8 cellular contexts compared by ENCODE assay signal in the genomic region with DNA sequence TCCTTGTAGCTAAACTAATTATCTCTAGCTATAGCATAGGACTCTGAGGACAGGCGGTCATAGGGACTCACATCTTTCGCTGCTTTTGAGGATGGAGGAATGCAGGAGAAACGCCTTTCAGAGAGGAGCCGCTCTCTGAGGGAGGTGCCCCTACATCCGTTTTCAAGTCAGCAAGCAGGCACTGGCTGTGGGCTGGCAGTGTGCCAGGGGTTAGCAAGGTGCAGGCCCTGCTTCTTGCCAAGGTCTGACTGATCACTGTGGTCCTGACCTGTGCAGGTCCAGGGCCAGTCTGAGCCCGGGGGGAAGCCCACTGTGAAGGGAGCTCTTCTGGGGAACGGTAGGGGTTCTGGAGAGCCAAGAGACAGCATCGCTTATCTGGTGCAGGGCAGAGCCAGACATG.
DNase-seq lines count a peak whose midpoint lies in the region; ATAC-seq and TF ChIP-seq lines count a peak whose summit lies in the region.

No MANE protein-coding gene starts in this region.

- peaks cover 18 to 100% (median 41%) of the 10 kb centered on the region in 3 donors for H3K4me1 ChIP-seq in esophagus squamous epithelium
- H3K4me1 ChIP-seq in gastroesophageal sphincter = peaks cover 0 to 48% (median 7%) of the 10 kb centered on the region in 3 donors
- peaks cover 22% of the 10 kb centered on the region for H3K4me1 ChIP-seq in vagina

- no peaks in the 10 kb centered on the region for H3K9me3 ChIP-seq in esophagus squamous epithelium
- no peaks in the 10 kb centered on the region for H3K9me3 ChIP-seq in gastroesophageal sphincter
- H3K9me3 ChIP-seq in vagina = no peaks in the 10 kb centered on the region

- TF ChIP-seq POLR2A in esophagus squamous epithelium (IDR thresholded peaks at IDR 0.05) (no peak), gastroesophageal sphincter (IDR thresholded peaks at IDR 0.05) (no peak), vagina (IDR thresholded peaks at IDR 0.05) (no peak)

- ATAC-seq in gastroesophageal sphincter (no peak), HG03095 (IDR thresholded peaks at IDR 0.05; ENCODE audit: unreplicated experiment) (no peak)

- WGBS in esophagus squamous epithelium, 2 donors = 46 to 52% methylated on average over 3 to 6 of the region's 8 CpGs
- 100% methylated on average over 1 of the region's 8 CpGs for WGBS in gastroesophageal sphincter (ENCODE audit: low coverage in 1 of 2), 2 donors

- H3K36me3 ChIP-seq in esophagus squamous epithelium (peaks cover 0 to 35% (median 8%) of the 10 kb centered on the region in 3 donors), gastroesophageal sphincter (no peaks in the 10 kb centered on the region), vagina (peaks cover 0 to 3% of the 10 kb centered on the region in 2 donors)

- no peaks in the 10 kb centered on the region for H3K27me3 ChIP-seq in esophagus squamous epithelium
- H3K27me3 ChIP-seq in gastroesophageal sphincter = no peaks in the 10 kb centered on the region
- no peaks in the 10 kb centered on the region for H3K27me3 ChIP-seq in vagina

- DNase-seq in NCI-H510A (lab: John Stamatoyannopoulos, UW) = peak; percentile 53
- DNase-seq in activated CD8-positive, alpha-beta memory T cell treated with anti-CD3 and anti-CD28 coated beads for 4 hours (ENCODE audit: low read depth in 2 of 2) = peak; percentile 43 to 51
- DNase-seq in esophagus squamous epithelium (lab: John Stamatoyannopoulos, UW) = no peak
- peak; percentile 32 to 34 for DNase-seq in stimulated activated CD8-positive, alpha-beta memory T cell treated with anti-CD3 and anti-CD28 coated beads, Interleukin-2, amount 100 ng/mL, for 48 hours (ENCODE audit: low read depth in 2 of 2)
- no peak for DNase-seq in HuH-7 (ENCODE audit: low spot score)
- DNase-seq in vagina (ENCODE audit: extremely low spot score in 2 of 2) = no peak

- intact Hi-C loops in esophagus squamous epithelium (cut with DNase I) (no loop called here), vagina (cut with DNase I) (no loop called here)

- TF ChIP-seq EP300 in gastroesophageal sphincter (IDR thresholded peaks at IDR 0.05) = no peak

- H3K4me3 ChIP-seq in esophagus squamous epithelium = no peak overlapping the region
- H3K4me3 ChIP-seq in gastroesophageal sphincter = no peak overlapping the region
- H3K4me3 ChIP-seq in vagina = no peak overlapping the region

- H3K27ac ChIP-seq in esophagus squamous epithelium = peak overlapping the region in 3 of 4 donors; percentile 21 to 39 (median 38)
- H3K27ac ChIP-seq in gastroesophageal sphincter = no peak overlapping the region
- H3K27ac ChIP-seq in vagina = no peak overlapping the region

- TF ChIP-seq CTCF in esophagus squamous epithelium (IDR thresholded peaks at IDR 0.05) (no peak), gastroesophageal sphincter (IDR thresholded peaks at IDR 0.05) (no peak), vagina (IDR thresholded peaks at IDR 0.05) (no peak)

Comparison
In these comparisons a context has a peak if more than half of its experiments do, and no peak if none do; other contexts are left out.
1. DNase-seq: peak in NCI-H510A (single experiment), activated CD8-positive, alpha-beta memory T cell treated with anti-CD3 and anti-CD28 coated beads for 4 hours (2 of 2) and stimulated activated CD8-positive, alpha-beta memory T cell treated with anti-CD3 and anti-CD28 coated beads, Interleukin-2, amount 100 ng/mL, for 48 hours (2 of 2); none in esophagus squamous epithelium (single experiment), HuH-7 (single experiment) and vagina (0 of 2).
2. H3K27ac ChIP-seq: peak in esophagus squamous epithelium (3 of 4); none in gastroesophageal sphincter (0 of 4) and vagina (single experiment).